In genomic region chr9:129469188-129469987, GRCh38 we compare ENCODE assay signal across 24 cellular contexts.
DNase-seq lines count a peak whose midpoint lies in the region; ATAC-seq lines count a peak whose summit lies in the region.
"Had no signal": no experiment of that assay in that cellular context is flagged by ENCODE, and none has a peak within 500 bp of the region (broad histone marks: within the 10 kb centered on the region; RNA-seq: fewer than 3 reads in every experiment).

No MANE protein-coding gene starts in this region.

- peak overlapping the region; percentile 5 for H3K27ac ChIP-seq in mesodermal cell (ENCODE audit: low read depth, low read length, severe bottlenecking)
- H3K27ac ChIP-seq: gastrocnemius medialis, VCaP had no signal

- H3K36me3 Mint-ChIP-seq in stimulated activated naive CD8-positive, alpha-beta T cell treated with anti-CD3 and anti-CD28 coated beads, Interleukin-15, Interleukin-2, amounts not matched to agents 100 ng/mL and 50 ng/mL, for 24 hours (ENCODE audit: low read depth), result no peaks in the 10 kb centered on the region
- no peaks in the 10 kb centered on the region for H3K36me3 Mint-ChIP-seq in activated naive CD8-positive, alpha-beta T cell treated with anti-CD3 and anti-CD28 coated beads, Interleukin-2, amount 50 U/mL, for 24 hours (ENCODE audit: low read depth)
- H3K36me3 Mint-ChIP-seq: CD4-positive, alpha-beta memory T cell had no signal

- H3K4me1 Mint-ChIP-seq in stimulated activated naive CD8-positive, alpha-beta T cell treated with anti-CD3 and anti-CD28 coated beads, Interleukin-15, Interleukin-2, amounts not matched to agents 100 ng/mL and 50 ng/mL, for 24 hours (ENCODE audit: low read depth), result peaks cover 53% of the 10 kb centered on the region
- peaks cover 58% of the 10 kb centered on the region for H3K4me1 Mint-ChIP-seq in activated naive CD8-positive, alpha-beta T cell treated with anti-CD3 and anti-CD28 coated beads, Interleukin-2, amount 50 U/mL, for 24 hours

- no peaks in the 10 kb centered on the region for H3K9me3 Mint-ChIP-seq in stimulated activated naive CD8-positive, alpha-beta T cell treated with anti-CD3 and anti-CD28 coated beads, Interleukin-15, Interleukin-2, amounts not matched to agents 100 ng/mL and 50 ng/mL, for 24 hours
- no peaks in the 10 kb centered on the region for H3K9me3 Mint-ChIP-seq in activated naive CD8-positive, alpha-beta T cell treated with anti-CD3 and anti-CD28 coated beads, Interleukin-2, amount 50 U/mL, for 24 hours
- H3K9me3 Mint-ChIP-seq: activated T-cell treated with anti-CD3 and anti-CD28 coated beads, Interleukin-2, amount 50 U/mL, for 24 hours; neural crest cell had no signal

- H3K9me3 ChIP-seq in mesodermal cell (ENCODE audit: control insufficient read depth, low read length), result peaks cover under 1% of the 10 kb centered on the region
- H3K9me3 ChIP-seq: gastrocnemius medialis had no signal

- no peak for DNase-seq in stimulated activated naive CD8-positive, alpha-beta T cell treated with anti-CD3 and anti-CD28 coated beads, Interleukin-15, Interleukin-2, amounts not matched to agents 100 U/mL and 50 U/mL, for 24 hours
- DNase-seq in activated naive CD8-positive, alpha-beta T cell treated with anti-CD3 and anti-CD28 coated beads, Interleukin-2, amount 50 U/mL, for 24 hours, result no peak
- DNase-seq in occipital lobe (lab: John Stamatoyannopoulos, UW), result no peak
- no peak for DNase-seq in cerebellum (ENCODE audit: low spot score)
- DNase-seq: activated CD4-positive, alpha-beta T cell treated with anti-CD3 and anti-CD28 coated beads, Interleukin-2, amount 50 U/mL, for 48 hours; activated naive CD4-positive, alpha-beta T cell treated with anti-CD3 and anti-CD28 coated beads, Interleukin-2, amount 50 U/mL, for 16 hours; activated T-cell treated with anti-CD3 and anti-CD28 coated beads, Interleukin-2, amount 50 U/mL, for 24 hours; cortex of kidney; gastrocnemius medialis; Kasumi-1; midbrain; NCI-H1092 treated with DMSO at 0.1 percent for 48 hours; NCI-H2081; NCI-H526 treated with DMSO at 0.1 percent for 48 hours; SIG-M5; substantia nigra; T-helper 1 cell had no signal

- H3K36me3 ChIP-seq in mesodermal cell (ENCODE audit: control insufficient read depth, insufficient read depth, low read length), result no peaks in the 10 kb centered on the region
- H3K36me3 ChIP-seq: gastrocnemius medialis had no signal

- ATAC-seq in stimulated activated naive CD8-positive, alpha-beta T cell treated with anti-CD3 and anti-CD28 coated beads, Interleukin-15, Interleukin-2, amounts not matched to agents 100 U/mL and 50 U/mL, for 24 hours, result no peak
- no peak for ATAC-seq in activated naive CD8-positive, alpha-beta T cell treated with anti-CD3 and anti-CD28 coated beads, Interleukin-2, amount 50 U/mL, for 24 hours
- ATAC-seq in HG03469 (IDR thresholded peaks at IDR 0.05; ENCODE audit: unreplicated experiment), result no peak
- ATAC-seq in esophagus mucosa, result no peak
- ATAC-seq: gastrocnemius medialis had no signal

- H3K4me3 ChIP-seq in mesodermal cell (ENCODE audit: extremely low read depth, insufficient read depth, low read length, poor library complexity, severe bottlenecking), result no peak overlapping the region
- H3K4me3 ChIP-seq: gastrocnemius medialis had no signal

- H3K27me3 Mint-ChIP-seq in stimulated activated naive CD8-positive, alpha-beta T cell treated with anti-CD3 and anti-CD28 coated beads, Interleukin-15, Interleukin-2, amounts not matched to agents 100 ng/mL and 50 ng/mL, for 24 hours, result no peaks in the 10 kb centered on the region
- H3K27me3 Mint-ChIP-seq in activated naive CD8-positive, alpha-beta T cell treated with anti-CD3 and anti-CD28 coated beads, Interleukin-2, amount 50 U/mL, for 24 hours, result peaks cover 1% of the 10 kb centered on the region
- H3K27me3 Mint-ChIP-seq: activated T-cell treated with anti-CD3 and anti-CD28 coated beads, Interleukin-2, amount 50 U/mL, for 24 hours had no signal

- peak overlapping the region; percentile 74 for H3K27ac Mint-ChIP-seq in stimulated activated naive CD8-positive, alpha-beta T cell treated with anti-CD3 and anti-CD28 coated beads, Interleukin-15, Interleukin-2, amounts not matched to agents 100 ng/mL and 50 ng/mL, for 24 hours
- H3K27ac Mint-ChIP-seq in activated naive CD8-positive, alpha-beta T cell treated with anti-CD3 and anti-CD28 coated beads, Interleukin-2, amount 50 U/mL, for 24 hours, result peak overlapping the region; percentile 67
- H3K27ac Mint-ChIP-seq: activated T-cell treated with anti-CD3 and anti-CD28 coated beads, Interleukin-2, amount 50 U/mL, for 24 hours had no signal

- peaks cover 19% of the 10 kb centered on the region for H3K4me1 ChIP-seq in mesodermal cell (ENCODE audit: control insufficient read depth, insufficient read depth, low read length, poor library complexity, severe bottlenecking)
- H3K4me1 ChIP-seq: gastrocnemius medialis had no signal

- WGBS in mesodermal cell (ENCODE audit: insufficient coverage in 2 of 2), 2 experiments, result 42% methylated on average over 11 to 13 of the region's 20 CpGs

- no peak overlapping the region for H3K4me3 Mint-ChIP-seq in stimulated activated naive CD8-positive, alpha-beta T cell treated with anti-CD3 and anti-CD28 coated beads, Interleukin-15, Interleukin-2, amounts not matched to agents 100 ng/mL and 50 ng/mL, for 24 hours
- H3K4me3 Mint-ChIP-seq in activated naive CD8-positive, alpha-beta T cell treated with anti-CD3 and anti-CD28 coated beads, Interleukin-2, amount 50 U/mL, for 24 hours, result no peak overlapping the region
- H3K4me3 Mint-ChIP-seq: activated T-cell treated with anti-CD3 and anti-CD28 coated beads, Interleukin-2, amount 50 U/mL, for 24 hours; CD4-positive, alpha-beta memory T cell had no signal
